ENCODE assay signal across 9 cellular contexts in the genomic region with DNA sequence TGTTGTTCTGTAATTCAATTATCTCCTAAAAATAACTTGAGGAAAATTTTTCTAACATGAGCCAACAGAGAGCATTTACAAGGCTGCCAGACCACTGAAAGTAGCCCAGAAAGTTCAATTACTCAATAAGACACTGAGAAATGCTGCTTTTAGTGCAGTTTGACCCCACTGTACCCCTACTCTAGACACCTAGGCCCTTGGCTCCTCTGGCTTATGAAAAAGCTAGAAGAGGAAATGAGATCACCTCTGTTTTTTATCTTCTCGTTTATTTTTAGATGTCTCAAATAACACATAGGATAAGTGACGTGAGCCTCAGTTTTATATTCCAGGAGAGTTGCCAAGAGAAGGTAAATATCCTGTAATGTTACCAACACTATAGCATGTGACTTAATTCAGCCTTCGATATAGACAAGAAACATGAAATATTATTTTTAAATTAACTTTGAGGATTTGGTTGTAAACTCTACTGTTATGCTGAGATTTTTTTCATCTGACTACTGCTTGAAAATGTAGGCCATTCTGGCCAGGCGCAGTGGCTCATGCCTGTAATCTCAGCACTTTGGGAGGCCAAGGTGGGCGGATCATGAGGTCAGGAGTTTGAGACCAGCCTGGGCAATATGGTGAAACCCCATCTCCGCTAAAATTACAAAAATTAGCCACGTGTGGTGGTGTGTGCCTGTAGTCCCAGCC. TPM values are rescaled to one million over a fixed set of nuclear protein-coding genes. Genes with fewer than 3 reads are reported as not detected.
A peak's percentile ranks its signal among the peaks of the same experiment; 100 is the strongest.
DNase-seq lines count a peak whose midpoint lies in the region; ATAC-seq and TF ChIP-seq lines count a peak whose summit lies in the region.
"Had no signal": no experiment of that assay in that cellular context is flagged by ENCODE, and none has a peak within 500 bp of the region (broad histone marks: within the 10 kb centered on the region; RNA-seq: fewer than 3 reads in every experiment).

No MANE protein-coding gene starts in this region.

- peaks cover 28% of the 10 kb centered on the region for H3K36me3 Mint-ChIP-seq in activated naive CD8-positive, alpha-beta T cell treated with anti-CD3 and anti-CD28 coated beads for 36 hours

- ATAC-seq in GM18861 (IDR thresholded peaks at IDR 0.05; ENCODE audit: unreplicated experiment) (peak; percentile 49), HG02973 (IDR thresholded peaks at IDR 0.05; ENCODE audit: unreplicated experiment) (peak; percentile 78)

- peaks cover 3% of the 10 kb centered on the region for H3K9me3 Mint-ChIP-seq in activated naive CD8-positive, alpha-beta T cell treated with anti-CD3 and anti-CD28 coated beads for 36 hours

- POLR2A ChIA-PET in AG04449 (lab: Yijun Ruan, JAX): interaction anchor here (0.7 kb wide), 1 partner anchor 12 kb away, joined by 3 read pairs; no protein-coding TSS in a partner anchor

- H3K4me3 ChIP-seq in AG04449 (ENCODE audit: low read depth, low read length): no peak overlapping the region

- H3K27me3 Mint-ChIP-seq in activated naive CD8-positive, alpha-beta T cell treated with anti-CD3 and anti-CD28 coated beads for 36 hours: no peaks in the 10 kb centered on the region

- CTCF ChIA-PET in AG04449 (lab: Yijun Ruan, JAX): interaction anchor here (1.3 kb wide), 1 partner anchor 53 kb away, joined by 4 read pairs; no protein-coding TSS in a partner anchor

- DNase-seq in AG04449 (ENCODE audit: low read depth, low spot score) (peak; percentile 44), SW 1271 (lab: John Stamatoyannopoulos, UW) (no peak), Ammon's horn (ENCODE audit: low spot score) (no peak), SW480 (ENCODE audit: low spot score) (no peak), DMS 273 (lab: John Stamatoyannopoulos, UW; ENCODE audit: unreplicated experiment) (no peak)
- DNase-seq in activated naive CD8-positive, alpha-beta T cell treated with anti-CD3 and anti-CD28 coated beads for 36 hours: no peak
- DNase-seq: NCI-H82 had no signal

- H3K4me1 Mint-ChIP-seq in activated naive CD8-positive, alpha-beta T cell treated with anti-CD3 and anti-CD28 coated beads for 36 hours: peaks cover 77% of the 10 kb centered on the region

- H3K27ac Mint-ChIP-seq in activated naive CD8-positive, alpha-beta T cell treated with anti-CD3 and anti-CD28 coated beads for 36 hours: peak overlapping the region; percentile 86

- peak overlapping the region; percentile 7 for H3K4me3 Mint-ChIP-seq in activated naive CD8-positive, alpha-beta T cell treated with anti-CD3 and anti-CD28 coated beads for 36 hours

- no peak for TF ChIP-seq CTCF in AG04449 (IDR thresholded peaks at IDR 0.05; ENCODE audit: insufficient read depth, low read length, missing control alignments)

RNA-seq across cellular contexts. Expression of a gene that starts 24.4 kb away (rescaled TPM):
- total RNA-seq in activated naive CD8-positive, alpha-beta T cell treated with anti-CD3 and anti-CD28 coated beads for 36 hours: 1 to 10 TPM; 3.3 TPM
